ENCODE assay signal across 8 cellular contexts in the genomic region with DNA sequence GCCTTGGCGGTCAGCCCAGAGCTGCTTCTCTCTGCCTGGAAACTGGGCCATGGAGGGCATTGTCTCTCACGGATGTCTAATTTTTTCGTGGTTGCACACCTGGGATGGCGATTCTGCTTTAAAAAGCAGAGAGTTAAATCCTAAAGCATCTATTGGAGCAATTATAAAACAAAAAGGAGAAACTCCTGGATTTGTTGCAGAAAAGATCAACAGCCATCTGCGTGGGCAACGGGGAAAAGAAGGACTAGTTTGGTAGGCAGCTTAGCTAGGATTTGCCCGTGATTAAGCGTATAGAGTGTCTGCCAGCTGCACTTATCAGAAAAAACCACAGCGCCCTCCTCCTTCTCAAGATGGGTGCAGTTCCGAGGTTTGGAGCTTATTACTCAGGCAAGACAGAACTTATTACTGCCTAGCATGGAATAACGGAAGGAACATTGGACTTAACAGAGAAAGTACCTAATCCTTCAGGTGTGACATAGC. TPM values are rescaled to one million over a fixed set of nuclear protein-coding genes. Genes with fewer than 3 reads are reported as not detected.
DNase-seq lines count a peak whose midpoint lies in the region; ATAC-seq and TF ChIP-seq lines count a peak whose summit lies in the region.

No MANE protein-coding gene starts in this region.

- H3K27ac ChIP-seq in gastroesophageal sphincter: peak overlapping the region; percentile 4 to 94 (median 93)
- peak overlapping the region; percentile 84 for H3K27ac ChIP-seq in neutrophil
- peak overlapping the region; percentile 97 for H3K27ac ChIP-seq in vagina

- H3K9me3 ChIP-seq in gastroesophageal sphincter (no peaks in the 10 kb centered on the region), neutrophil (no peaks in the 10 kb centered on the region), vagina (no peaks in the 10 kb centered on the region)

- peak; percentile 44 to 65 for ATAC-seq in activated naive CD4-positive, alpha-beta T cell treated with anti-CD3 and anti-CD28 coated beads, Interleukin-2, amount 50 U/mL, for 72 hours
- peak; percentile 54 for ATAC-seq in gastroesophageal sphincter

- TF ChIP-seq EP300 in gastroesophageal sphincter (IDR thresholded peaks at IDR 0.05): no peak

- DNase-seq in A172 (ENCODE audit: low spot score) (peak; percentile 75), GM12865 (ENCODE audit: low read depth) (peak; percentile 63), HPDE6-E6E7 (ENCODE audit: extremely low spot score) (peak; percentile 64), OCI-M1 (lab: John Stamatoyannopoulos, UW) (peak; percentile 37), vagina (ENCODE audit: extremely low spot score in 2 of 2) (no peak)
- DNase-seq in activated naive CD4-positive, alpha-beta T cell treated with anti-CD3 and anti-CD28 coated beads, Interleukin-2, amount 50 U/mL, for 72 hours (ENCODE audit: low spot score in 2 of 2): peak in 1 of 2 donors; percentile 27

- peak; percentile 21 for TF ChIP-seq CTCF in GM12865 (IDR thresholded peaks at IDR 0.05; ENCODE audit: insufficient read depth, low read depth, low read length, missing control alignments)
- TF ChIP-seq CTCF in gastroesophageal sphincter (IDR thresholded peaks at IDR 0.05): peak in 1 of 4 experiments; percentile 31
- no peak for TF ChIP-seq CTCF in neutrophil (IDR thresholded peaks at IDR 0.05)
- TF ChIP-seq CTCF in vagina (IDR thresholded peaks at IDR 0.05): no peak

- H3K36me3 Mint-ChIP-seq in activated naive CD4-positive, alpha-beta T cell treated with anti-CD3 and anti-CD28 coated beads, Interleukin-2, amount 50 U/mL, for 72 hours: peaks cover 0 to 11% of the 10 kb centered on the region in 2 donors

- peak overlapping the region; percentile 56 to 84 for H3K27ac Mint-ChIP-seq in activated naive CD4-positive, alpha-beta T cell treated with anti-CD3 and anti-CD28 coated beads, Interleukin-2, amount 50 U/mL, for 72 hours

- H3K4me3 ChIP-seq in GM12865 (ENCODE audit: low read depth, low read length) (peak overlapping the region; percentile 95), gastroesophageal sphincter (peak overlapping the region; percentile 56 to 97), neutrophil (ENCODE audit: low read depth in 1 of 2, low read length in 1 of 2) (peak overlapping the region; percentile 90 to 92), vagina (peak overlapping the region; percentile 84 to 93)

- peaks cover 0 to 6% of the 10 kb centered on the region in 2 donors for H3K9me3 Mint-ChIP-seq in activated naive CD4-positive, alpha-beta T cell treated with anti-CD3 and anti-CD28 coated beads, Interleukin-2, amount 50 U/mL, for 72 hours

- H3K27me3 ChIP-seq in gastroesophageal sphincter (no peaks in the 10 kb centered on the region), neutrophil (peaks cover 10% of the 10 kb centered on the region), vagina (no peaks in the 10 kb centered on the region)

- H3K4me1 ChIP-seq in gastroesophageal sphincter (peaks cover 0 to 39% (median 0%) of the 10 kb centered on the region in 3 donors), neutrophil (ENCODE audit: control insufficient read depth in 1 of 2, insufficient read depth in 1 of 2, low read depth in 1 of 2, low read length in 1 of 2) (peaks cover 22 to 26% of the 10 kb centered on the region in 2 experiments), vagina (peaks cover 19% of the 10 kb centered on the region)

- 0 to 2% methylated on average over 7 to 9 of the region's 11 CpGs for WGBS in gastroesophageal sphincter (ENCODE audit: low coverage in 1 of 2), 2 donors

- peaks cover 0 to 4% of the 10 kb centered on the region in 2 donors for H3K36me3 ChIP-seq in gastroesophageal sphincter
- H3K36me3 ChIP-seq in neutrophil: peaks cover 11% of the 10 kb centered on the region
- peaks cover 0 to 1% of the 10 kb centered on the region in 2 donors for H3K36me3 ChIP-seq in vagina

- no peak for TF ChIP-seq POLR2A in gastroesophageal sphincter (IDR thresholded peaks at IDR 0.05)
- no peak for TF ChIP-seq POLR2A in vagina (IDR thresholded peaks at IDR 0.05)

- intact Hi-C loops in vagina (cut with DNase I): no loop called here

RNA-seq across cellular contexts. Expression of a gene that starts 0.5 kb away (rescaled TPM):
- total RNA-seq in A172 (2014; rRNA removed; shearing (Covaris generic)): 77.7 and 90.1 TPM in 2 replicates
- total RNA-seq in activated naive CD4-positive, alpha-beta T cell treated with anti-CD3 and anti-CD28 coated beads, Interleukin-2, amount 50 U/mL, for 72 hours: 10 to 100 TPM in 1 of 2 donors, 1 to 10 TPM in 1; 5.4 to 18.5 TPM
- 10 to 100 TPM; 25.2 to 40.1 (median 29.1) TPM for total RNA-seq in gastroesophageal sphincter
- 30.7 TPM for total RNA-seq in vagina

RNA-seq across cellular contexts. Expression of a gene that starts 43.2 kb away (rescaled TPM):
- total RNA-seq in A172 (2014; rRNA removed; shearing (Covaris generic)): not detected in 2 replicates
- total RNA-seq in activated naive CD4-positive, alpha-beta T cell treated with anti-CD3 and anti-CD28 coated beads, Interleukin-2, amount 50 U/mL, for 72 hours: not detected
- total RNA-seq in gastroesophageal sphincter (not detected), vagina (not detected)

Comparison
In these comparisons a context has a peak if more than half of its experiments do, and no peak if none do; other contexts are left out.
1. DNase-seq: peak in A172 (single experiment), GM12865 (single experiment), HPDE6-E6E7 (single experiment) and OCI-M1 (single experiment); none in vagina (0 of 2).
2. Peak in every context shown above with its lines, with median percentiles within 50 percentile points of each other: H3K4me3 ChIP-seq and H3K27ac ChIP-seq.